In the genomic region with DNA sequence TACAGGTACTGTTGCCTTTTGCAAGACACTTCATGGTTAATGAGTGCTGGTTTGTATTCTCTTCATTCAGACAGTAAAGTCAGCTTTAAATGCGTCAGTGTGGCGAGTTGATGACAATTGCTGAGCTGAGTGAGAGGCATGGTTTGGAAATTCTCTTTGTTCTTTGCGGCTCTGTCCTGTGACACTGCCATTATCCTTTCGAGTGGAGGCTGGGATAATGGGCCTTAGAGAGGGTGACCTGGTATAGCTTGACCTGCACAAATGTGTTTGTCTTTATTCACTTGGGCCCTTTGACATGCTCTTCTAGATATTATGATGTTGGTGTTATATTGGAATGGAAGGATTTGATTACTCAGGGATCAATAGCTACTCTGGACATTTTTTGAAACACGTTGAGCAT, we compare ENCODE assay signal across 17 cellular contexts.
DNase-seq lines count a peak whose midpoint lies in the region; ATAC-seq and TF ChIP-seq lines count a peak whose summit lies in the region.
"Had no signal": no experiment of that assay in that cellular context is flagged by ENCODE, and none has a peak within 500 bp of the region (broad histone marks: within the 10 kb centered on the region; RNA-seq: fewer than 3 reads in every experiment).

No MANE protein-coding gene starts in this region.

- TF ChIP-seq CTCF in HEK293 (tag by site-specific recombination; IDR thresholded peaks at IDR 0.05) = no peak
- no peak for TF ChIP-seq CTCF in brain (conservative IDR thresholded peaks at IDR 0.05)
- no peak for TF ChIP-seq CTCF in smooth muscle cell (IDR thresholded peaks at IDR 0.05; ENCODE audit: borderline replicate concordance, insufficient read depth, poor library complexity, severe bottlenecking)

- H3K27ac ChIP-seq in HEK293 (ENCODE audit: extremely low read depth, low read depth, low read length) (no peak overlapping the region), smooth muscle cell (ENCODE audit: low read depth) (peak overlapping the region; percentile 85)
- H3K27ac ChIP-seq: C4-2B had no signal

- H4K20me1 ChIP-seq in smooth muscle cell (ENCODE audit: low read depth) = no peaks in the 10 kb centered on the region

- no peaks in the 10 kb centered on the region for H3K27me3 Mint-ChIP-seq in brain

- H3K79me2 ChIP-seq in smooth muscle cell (ENCODE audit: low read depth) = no peaks in the 10 kb centered on the region

- peak overlapping the region; percentile 48 for H3K9ac ChIP-seq in smooth muscle cell (ENCODE audit: low read depth)

- peak; percentile 63 for DNase-seq in NCI-H510A treated with DMSO at 0.1 percent for 48 hours (lab: John Stamatoyannopoulos, UW)
- no peak for DNase-seq in smooth muscle cell (lab: John Stamatoyannopoulos, UW; ENCODE audit: unreplicated experiment)
- DNase-seq in NCI-H1694 (lab: John Stamatoyannopoulos, UW) = no peak
- DNase-seq in NCI-H526 (lab: John Stamatoyannopoulos, UW) = no peak
- DNase-seq: activated CD4-positive, alpha-beta T cell treated with anti-CD3 and anti-CD28 coated beads, Interleukin-2, amount 50 U/mL, for 1 hour; activated T-cell treated with anti-CD3 and anti-CD28 coated beads, Interleukin-2, amount 50 U/mL, for 1 hour; DMS79 treated with DMSO at 0.1 percent for 48 hours; effector memory CD4-positive, alpha-beta T cell; left cardiac atrium; NCI-H2171; posterior cingulate gyrus; stimulated activated CD4-positive, alpha-beta T cell treated with anti-CD3 and anti-CD28 coated beads, Interleukin-15, amount 100 ng/mL, for 24 hours had no signal

- peaks cover 0 to 17% (median 12%) of the 10 kb centered on the region in 5 experiments for H3K9me3 Mint-ChIP-seq in brain

- no peak overlapping the region for H3K4me3 ChIP-seq in HEK293 (ENCODE audit: low read depth, low read length)
- H3K4me3 ChIP-seq in smooth muscle cell = no peak overlapping the region

- H3K4me1 ChIP-seq in HEK293 (ENCODE audit: control insufficient read depth, insufficient read depth, low read length) (peaks cover 2% of the 10 kb centered on the region; the same call in 1 of the 2 replicates), smooth muscle cell (ENCODE audit: low read depth) (peaks cover 36% of the 10 kb centered on the region)

- POLR2A ChIA-PET in HEK293 (lab: Yijun Ruan, JAX) = no interaction called here

- H2AFZ ChIP-seq in smooth muscle cell (ENCODE audit: low read depth) = no peak overlapping the region

- peak overlapping the region in 2 of 5 experiments; percentile 0 to 20 for H3K4me3 Mint-ChIP-seq in brain
- H3K4me3 Mint-ChIP-seq: activated naive CD4-positive, alpha-beta T cell treated with anti-CD3 and anti-CD28 coated beads, Interleukin-2, amount 50 U/mL, for 24 hours had no signal

- H3K36me3 ChIP-seq in HEK293 (ENCODE audit: control insufficient read depth in 2 of 2, insufficient read depth in 1 of 2, low read length in 2 of 2) (no peaks in the 10 kb centered on the region), smooth muscle cell (ENCODE audit: low read depth) (no peaks in the 10 kb centered on the region)

- no peak for ATAC-seq in GM18505 (IDR thresholded peaks at IDR 0.05; ENCODE audit: unreplicated experiment)
- ATAC-seq: left cardiac atrium had no signal

- CTCF ChIA-PET in HEK293 (lab: Yijun Ruan, JAX) = no interaction called here

- H3F3A ChIP-seq in smooth muscle cell (ENCODE audit: low read depth) = peaks cover 18% of the 10 kb centered on the region

- H3K9me3 ChIP-seq in HEK293 (ENCODE audit: control insufficient read depth, insufficient read depth, low read depth, low read length) = no peaks in the 10 kb centered on the region
- H3K9me3 ChIP-seq in smooth muscle cell (replicated peaks; ENCODE audit: low read depth) = no peaks in the 10 kb centered on the region

- H3K4me2 ChIP-seq in smooth muscle cell = peak overlapping the region; percentile 41

- 29% methylated on average over 5 of the region's 5 CpGs for WGBS in smooth muscle cell (ENCODE audit: low lambda C conversion rate)

- peak overlapping the region in 3 of 5 experiments; percentile 21 to 86 (median 85) for H3K27ac Mint-ChIP-seq in brain
- H3K27ac Mint-ChIP-seq: activated naive CD4-positive, alpha-beta T cell treated with anti-CD3 and anti-CD28 coated beads, Interleukin-2, amount 50 U/mL, for 24 hours had no signal

- H3K27me3 ChIP-seq in smooth muscle cell (ENCODE audit: low read depth) = no peaks in the 10 kb centered on the region

- H3K36me3 Mint-ChIP-seq in brain = no peaks in the 10 kb centered on the region

- no peak for TF ChIP-seq POLR2A in GM18505 (IDR thresholded peaks at IDR 0.05; ENCODE audit: borderline replicate concordance, extremely low read depth, insufficient read depth, insufficient read length)

- H3K4me1 Mint-ChIP-seq in brain = peaks cover 33% of the 10 kb centered on the region
- H3K4me1 Mint-ChIP-seq: activated naive CD4-positive, alpha-beta T cell treated with anti-CD3 and anti-CD28 coated beads, Interleukin-2, amount 50 U/mL, for 24 hours had no signal

TF ChIP-seq in HEK293, 187 proteins besides CTCF, POLR2A, EP300 and RAD21:
- no peak for TF ChIP-seq ZNF837 (tag by site-specific recombination; IDR thresholded peaks at IDR 0.05)
- TF ChIP-seq ZNF776 (tag by site-specific recombination; IDR thresholded peaks at IDR 0.05; ENCODE audit: borderline replicate concordance) = no peak
- no peak for TF ChIP-seq ZNF830 (tag by site-specific recombination; IDR thresholded peaks at IDR 0.05; ENCODE audit: low read depth)
- no peak for TF ChIP-seq ZNF223 (tag by site-specific recombination; IDR thresholded peaks at IDR 0.05)
- TF ChIP-seq SALL2 (tag by site-specific recombination; IDR thresholded peaks at IDR 0.05; ENCODE audit: borderline replicate concordance) = no peak
- no peak for TF ChIP-seq ZNF366 (tag by site-specific recombination; conservative IDR thresholded peaks at IDR 0.05)
- TF ChIP-seq SETDB1 (IDR thresholded peaks at IDR 0.05; ENCODE audit: insufficient read length, low read length) = peak; percentile 27
TF ChIP-seq in HEK293: peak in this region for 1.
